ENCODE assay signal across 10 cellular contexts in the genomic region with DNA sequence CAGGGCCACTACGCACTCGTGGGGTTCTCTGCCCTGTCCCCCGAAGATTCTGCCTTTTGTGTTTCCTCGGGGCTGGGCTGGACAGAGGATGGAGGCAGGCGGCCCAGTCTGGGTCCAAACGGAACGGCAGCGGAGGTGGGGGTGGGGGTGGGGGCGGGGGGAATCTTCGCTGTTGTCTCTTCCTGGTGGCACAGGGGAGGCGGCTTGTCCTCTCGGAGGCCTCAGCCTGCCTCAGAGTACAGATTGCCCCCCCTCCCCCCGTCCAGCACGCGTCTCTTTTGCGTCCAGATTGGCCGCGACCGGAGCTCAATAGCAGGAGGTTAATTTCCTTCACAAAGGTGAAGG. TPM values are rescaled to one million over a fixed set of nuclear protein-coding genes. Genes with fewer than 3 reads are reported as not detected.
A peak's percentile ranks its signal among the peaks of the same experiment; 100 is the strongest.
DNase-seq lines count a peak whose midpoint lies in the region; ATAC-seq lines count a peak whose summit lies in the region.
"Had no signal": no experiment of that assay in that cellular context is flagged by ENCODE, and none has a peak within 500 bp of the region (broad histone marks: within the 10 kb centered on the region; RNA-seq: fewer than 3 reads in every experiment).

No MANE protein-coding gene starts in this region.

- peaks cover 10% of the 10 kb centered on the region for H3K36me3 Mint-ChIP-seq in activated T-cell treated with anti-CD3 and anti-CD28 coated beads, Interleukin-2, amount 50 U/mL, for 24 hours (ENCODE audit: low read depth)
- H3K36me3 Mint-ChIP-seq in stimulated activated effector memory CD8-positive, alpha-beta T cell treated with anti-CD3 and anti-CD28 coated beads, Interleukin-12 subunit alpha, Interleukin-12 subunit beta, amount 100 ng/mL, for 72 hours, result peaks cover 6% of the 10 kb centered on the region

- H3K9me3 Mint-ChIP-seq in activated T-cell treated with anti-CD3 and anti-CD28 coated beads, Interleukin-2, amount 50 U/mL, for 24 hours, result no peaks in the 10 kb centered on the region
- H3K9me3 Mint-ChIP-seq in stimulated activated effector memory CD8-positive, alpha-beta T cell treated with anti-CD3 and anti-CD28 coated beads, Interleukin-12 subunit alpha, Interleukin-12 subunit beta, amount 100 ng/mL, for 72 hours, result no peaks in the 10 kb centered on the region
- H3K9me3 Mint-ChIP-seq: activated naive CD4-positive, alpha-beta T cell treated with anti-CD3 and anti-CD28 coated beads, Interleukin-2, amount 10 ng/mL, durations not matched to agents 7 days and 5 days; nephron progenitor cell had no signal

- H3K27me3 Mint-ChIP-seq in activated T-cell treated with anti-CD3 and anti-CD28 coated beads, Interleukin-2, amount 50 U/mL, for 24 hours, result peaks cover 75% of the 10 kb centered on the region

- peak overlapping the region; percentile 42 for H3K4me3 Mint-ChIP-seq in activated T-cell treated with anti-CD3 and anti-CD28 coated beads, Interleukin-2, amount 50 U/mL, for 24 hours
- peak overlapping the region; percentile 21 for H3K4me3 Mint-ChIP-seq in stimulated activated effector memory CD8-positive, alpha-beta T cell treated with anti-CD3 and anti-CD28 coated beads, Interleukin-12 subunit alpha, Interleukin-12 subunit beta, amount 100 ng/mL, for 72 hours
- H3K4me3 Mint-ChIP-seq: activated naive CD4-positive, alpha-beta T cell treated with anti-CD3 and anti-CD28 coated beads, Interleukin-2, amount 10 ng/mL, durations not matched to agents 7 days and 5 days; nephron progenitor cell had no signal

- no peak for ATAC-seq in stimulated activated effector memory CD8-positive, alpha-beta T cell treated with anti-CD3 and anti-CD28 coated beads, Interleukin-12 subunit alpha, Interleukin-12 subunit beta, amount 100 ng/mL, for 72 hours
- ATAC-seq in HG03196 (IDR thresholded peaks at IDR 0.05; ENCODE audit: unreplicated experiment) (no peak), HG03139 (IDR thresholded peaks at IDR 0.05; ENCODE audit: unreplicated experiment) (no peak), GM21381 (IDR thresholded peaks at IDR 0.05; ENCODE audit: unreplicated experiment) (no peak)

- no peak for DNase-seq in activated T-cell treated with anti-CD3 and anti-CD28 coated beads, Interleukin-2, amount 50 U/mL, for 24 hours
- DNase-seq in activated T-cell treated with anti-CD3 and anti-CD28 coated beads, Interleukin-2, amount 50 U/mL, for 48 hours, result no peak
- DNase-seq in NCI-H2196 treated with DMSO at 0.1 percent for 48 hours (lab: John Stamatoyannopoulos, UW; ENCODE audit: unreplicated experiment) (peak; percentile 16), cerebellum (ENCODE audit: low spot score) (peak; percentile 62)
- DNase-seq in stimulated activated effector memory CD8-positive, alpha-beta T cell treated with anti-CD3 and anti-CD28 coated beads, Interleukin-12 subunit alpha, Interleukin-12 subunit beta, amount 100 ng/mL, for 72 hours (ENCODE audit: low spot score in 2 of 2), result no peak
- DNase-seq: activated naive CD4-positive, alpha-beta T cell treated with anti-CD3 and anti-CD28 coated beads, Interleukin-2, amount 10 ng/mL, durations not matched to agents 7 days and 5 days had no signal

- H3K27ac Mint-ChIP-seq in activated T-cell treated with anti-CD3 and anti-CD28 coated beads, Interleukin-2, amount 50 U/mL, for 24 hours, result peak overlapping the region; percentile 77
- no peak overlapping the region for H3K27ac Mint-ChIP-seq in stimulated activated effector memory CD8-positive, alpha-beta T cell treated with anti-CD3 and anti-CD28 coated beads, Interleukin-12 subunit alpha, Interleukin-12 subunit beta, amount 100 ng/mL, for 72 hours
- H3K27ac Mint-ChIP-seq: activated naive CD4-positive, alpha-beta T cell treated with anti-CD3 and anti-CD28 coated beads, Interleukin-2, amount 10 ng/mL, durations not matched to agents 7 days and 5 days; nephron progenitor cell had no signal

- H3K4me1 Mint-ChIP-seq in activated T-cell treated with anti-CD3 and anti-CD28 coated beads, Interleukin-2, amount 50 U/mL, for 24 hours (ENCODE audit: low read depth), result peaks cover 45% of the 10 kb centered on the region
- peaks cover 30% of the 10 kb centered on the region for H3K4me1 Mint-ChIP-seq in stimulated activated effector memory CD8-positive, alpha-beta T cell treated with anti-CD3 and anti-CD28 coated beads, Interleukin-12 subunit alpha, Interleukin-12 subunit beta, amount 100 ng/mL, for 72 hours

RNA-seq across cellular contexts. Expression of a gene that starts 1.4 kb away (rescaled TPM):
- total RNA-seq in cerebellum, result 32.0 TPM

Comparison
In these comparisons a context has a peak if more than half of its experiments do, and no peak if none do; other contexts are left out.
1. DNase-seq: peak in NCI-H2196 treated with DMSO at 0.1 percent for 48 hours (single experiment) and cerebellum (single experiment); none in activated T-cell treated with anti-CD3 and anti-CD28 coated beads, Interleukin-2, amount 50 U/mL, for 24 hours (single experiment), activated T-cell treated with anti-CD3 and anti-CD28 coated beads, Interleukin-2, amount 50 U/mL, for 48 hours (0 of 2) and stimulated activated effector memory CD8-positive, alpha-beta T cell treated with anti-CD3 and anti-CD28 coated beads, Interleukin-12 subunit alpha, Interleukin-12 subunit beta, amount 100 ng/mL, for 72 hours (0 of 2).